Comparison of ENCODE assay signal across 8 cellular contexts in genomic region chr19:13597625-13598024, GRCh38.
A peak's percentile ranks its signal among the peaks of the same experiment; 100 is the strongest.
DNase-seq lines count a peak whose midpoint lies in the region; ATAC-seq lines count a peak whose summit lies in the region.

No MANE protein-coding gene starts in this region.

- H2BK15ac ChIP-seq in mesenchymal stem cell (ENCODE audit: low read depth, poor library complexity, severe bottlenecking), result no peak overlapping the region

- no peaks in the 10 kb centered on the region for H3K79me1 ChIP-seq in mesenchymal stem cell (replicated peaks; ENCODE audit: low read length, poor library complexity, severe bottlenecking)

- no peaks in the 10 kb centered on the region for H3K36me3 Mint-ChIP-seq in activated CD4-positive, alpha-beta T cell treated with anti-CD3 and anti-CD28 coated beads, Interleukin-2, amount 10 ng/mL, durations not matched to agents 24 days and 14 days (ENCODE audit: low read depth)

- peak overlapping the region; percentile 30 for H3K9ac ChIP-seq in mesenchymal stem cell (ENCODE audit: low read length)

- no peak overlapping the region for H3K27ac ChIP-seq in effector memory CD4-positive, alpha-beta T cell (ENCODE audit: insufficient read depth, low read length, poor library complexity, severe bottlenecking)
- H3K27ac ChIP-seq in mesenchymal stem cell (ENCODE audit: low read length, poor library complexity, severe bottlenecking), result no peak overlapping the region

- H2BK120ac ChIP-seq in mesenchymal stem cell (ENCODE audit: low read depth, low read length), result no peak overlapping the region

- H2BK12ac ChIP-seq in mesenchymal stem cell (ENCODE audit: low read length in 2 of 2), result no peak overlapping the region

- H2AFZ ChIP-seq in mesenchymal stem cell (ENCODE audit: low read depth, low read length), result no peak overlapping the region

- peaks cover 2% of the 10 kb centered on the region for H3K4me1 Mint-ChIP-seq in activated CD4-positive, alpha-beta T cell treated with anti-CD3 and anti-CD28 coated beads, Interleukin-2, amount 10 ng/mL, durations not matched to agents 24 days and 14 days

- H3K27ac Mint-ChIP-seq in activated CD4-positive, alpha-beta T cell treated with anti-CD3 and anti-CD28 coated beads, Interleukin-2, amount 10 ng/mL, durations not matched to agents 24 days and 14 days, result no peak overlapping the region

- no peak overlapping the region for H3K4me3 ChIP-seq in effector memory CD4-positive, alpha-beta T cell (ENCODE audit: insufficient read depth, low read depth, low read length, poor library complexity, severe bottlenecking)
- no peak overlapping the region for H3K4me3 ChIP-seq in mesenchymal stem cell (ENCODE audit: insufficient read depth in 1 of 2, low read depth in 1 of 2, low read length in 2 of 2)

- no peak overlapping the region for H3K14ac ChIP-seq in mesenchymal stem cell (ENCODE audit: low read length in 2 of 2)

- no peak overlapping the region for H3K4me3 Mint-ChIP-seq in activated CD4-positive, alpha-beta T cell treated with anti-CD3 and anti-CD28 coated beads, Interleukin-2, amount 10 ng/mL, durations not matched to agents 24 days and 14 days

- H3K4me1 ChIP-seq in effector memory CD4-positive, alpha-beta T cell (ENCODE audit: control insufficient read depth, insufficient read depth, low read length, poor library complexity, severe bottlenecking), result no peaks in the 10 kb centered on the region
- peaks cover 1% of the 10 kb centered on the region for H3K4me1 ChIP-seq in mesenchymal stem cell (ENCODE audit: control insufficient read depth, insufficient read depth, low read depth, low read length)

- H3K4me2 ChIP-seq in mesenchymal stem cell (ENCODE audit: low read length, poor library complexity, severe bottlenecking), result no peak overlapping the region

- no peaks in the 10 kb centered on the region for H3K36me3 ChIP-seq in effector memory CD4-positive, alpha-beta T cell (ENCODE audit: control insufficient read depth, insufficient read depth, low read length)
- H3K36me3 ChIP-seq in mesenchymal stem cell (ENCODE audit: control insufficient read depth in 1 of 2, insufficient read depth in 2 of 2, low read depth in 1 of 2, low read length in 2 of 2), result no peaks in the 10 kb centered on the region

- no peak overlapping the region for H3K4ac ChIP-seq in mesenchymal stem cell (ENCODE audit: low read depth in 1 of 2, low read length in 2 of 2)

- H3K18ac ChIP-seq in mesenchymal stem cell (ENCODE audit: low read depth in 1 of 2, low read length in 2 of 2), result no peak overlapping the region

- H3K9me3 ChIP-seq in effector memory CD4-positive, alpha-beta T cell (ENCODE audit: control insufficient read depth, low read length), result no peaks in the 10 kb centered on the region
- no peaks in the 10 kb centered on the region for H3K9me3 ChIP-seq in mesenchymal stem cell (ENCODE audit: control insufficient read depth, low read length)

- intact Hi-C loops in activated CD4-positive, alpha-beta T cell treated with anti-CD3 and anti-CD28 coated beads, Interleukin-2, amount 10 ng/mL, durations not matched to agents 24 days and 14 days (cut with micrococcal nuclease), result loop anchor here (1.0 to 10.0 kb wide), 4 partner anchors 120 to 520 kb away; partner anchors contain the start of genes C19orf53 and PRKACA

- H2BK5ac ChIP-seq in mesenchymal stem cell (ENCODE audit: low read depth, low read length, poor library complexity, severe bottlenecking), result no peak overlapping the region

- no peak overlapping the region for H3K23ac ChIP-seq in mesenchymal stem cell (ENCODE audit: low read length in 2 of 2)

- no peaks in the 10 kb centered on the region for H3K9me3 Mint-ChIP-seq in activated CD4-positive, alpha-beta T cell treated with anti-CD3 and anti-CD28 coated beads, Interleukin-2, amount 10 ng/mL, durations not matched to agents 24 days and 14 days

- no peak overlapping the region for H4K8ac ChIP-seq in mesenchymal stem cell (ENCODE audit: low read length)

- peaks cover 4% of the 10 kb centered on the region for H3K27me3 ChIP-seq in effector memory CD4-positive, alpha-beta T cell (replicated peaks; ENCODE audit: control insufficient read depth, insufficient read depth, low read length, poor library complexity, severe bottlenecking)
- H3K27me3 ChIP-seq in mesenchymal stem cell (ENCODE audit: control insufficient read depth in 1 of 2, insufficient read depth in 1 of 2, low read length in 2 of 2), result no peaks in the 10 kb centered on the region

- no peak overlapping the region for H2AK5ac ChIP-seq in mesenchymal stem cell (ENCODE audit: low read length, severe bottlenecking)

- ATAC-seq in GM18907 (IDR thresholded peaks at IDR 0.05; ENCODE audit: unreplicated experiment), result no peak

- peak; percentile 78 for DNase-seq in Ammon's horn (ENCODE audit: low spot score)
- peak; percentile 61 for DNase-seq in HCEC 1CT
- peak; percentile 72 for DNase-seq in NCI-H510A (lab: John Stamatoyannopoulos, UW)
- peak; percentile 85 for DNase-seq in activated CD4-positive, alpha-beta T cell treated with anti-CD3 and anti-CD28 coated beads, Interleukin-2, amount 10 ng/mL, durations not matched to agents 24 days and 14 days
- DNase-seq in effector memory CD4-positive, alpha-beta T cell, result peak in 2 of 3 donors; percentile 6 to 27
- peak; percentile 66 for DNase-seq in mesenchymal stem cell
- peak; percentile 64 for DNase-seq in stimulated activated CD8-positive, alpha-beta memory T cell treated with anti-CD3 and anti-CD28 coated beads, Interleukin-4, amount 100 ng/mL, for 48 hours

- WGBS in mesenchymal stem cell, result 0% methylated on average over 3 of the region's 3 CpGs

- H4K91ac ChIP-seq in mesenchymal stem cell (ENCODE audit: low read length), result no peak overlapping the region

- no peaks in the 10 kb centered on the region for H3K27me3 Mint-ChIP-seq in activated CD4-positive, alpha-beta T cell treated with anti-CD3 and anti-CD28 coated beads, Interleukin-2, amount 10 ng/mL, durations not matched to agents 24 days and 14 days

Comparison
In these comparisons a context has a peak if more than half of its experiments do, and no peak if none do; other contexts are left out.
1. DNase-seq: peak in every context shown above with its lines; median percentile 85 in activated CD4-positive, alpha-beta T cell treated with anti-CD3 and anti-CD28 coated beads, Interleukin-2, amount 10 ng/mL, durations not matched to agents 24 days and 14 days; 78 in Ammon's horn; 72 in NCI-H510A; 66 in mesenchymal stem cell; 64 in stimulated activated CD8-positive, alpha-beta memory T cell treated with anti-CD3 and anti-CD28 coated beads, Interleukin-4, amount 100 ng/mL, for 48 hours; 61 in HCEC 1CT; 16 in effector memory CD4-positive, alpha-beta T cell.